In the genomic region with DNA sequence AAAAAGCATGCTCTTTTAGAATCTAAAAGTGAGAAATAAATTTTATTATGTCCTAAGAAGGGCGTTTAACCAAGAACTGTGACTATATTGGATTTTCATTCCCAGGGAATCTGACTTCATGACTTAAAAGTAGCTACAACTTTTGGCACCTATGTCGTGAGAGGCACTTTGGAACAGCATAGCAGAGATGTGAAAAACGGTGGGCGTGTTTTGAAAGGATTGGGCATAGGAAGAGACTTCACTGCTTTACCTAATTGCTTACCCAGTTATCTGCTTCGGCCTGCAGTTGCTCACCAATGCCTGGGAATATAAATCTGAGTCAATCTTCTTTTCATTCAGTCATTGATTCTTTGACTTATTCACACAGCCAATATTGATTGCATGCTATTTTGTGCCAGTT, we compare ENCODE assay signal across 2 cellular contexts.
TF ChIP-seq lines count a peak whose summit lies in the region.

No MANE protein-coding gene starts in this region.

TF ChIP-seq in neural cell, 6 proteins besides CTCF, POLR2A, EP300 and RAD21 (continued from another document):
- TF ChIP-seq REST (IDR thresholded peaks at IDR 0.05; ENCODE audit: borderline replicate concordance) (no peak), MXI1 (conservative IDR thresholded peaks at IDR 0.05; ENCODE audit: poor library complexity, severe bottlenecking) (no peak)

TF ChIP-seq in SK-N-SH treated with all-trans-retinoic acid at 6 μM for 48 hours, 23 proteins besides CTCF, POLR2A, EP300 and RAD21 (continued from another document):
- no peak for TF ChIP-seq CREB5 (CRISPR knock-in tag; IDR thresholded peaks at IDR 0.05; ENCODE audit: low read depth)
- TF ChIP-seq ZNF70 (CRISPR knock-in tag; IDR thresholded peaks at IDR 0.05) = no peak
- TF ChIP-seq ISL1 (CRISPR knock-in tag; IDR thresholded peaks at IDR 0.05) = no peak
- no peak for TF ChIP-seq BACH2 (CRISPR knock-in tag; IDR thresholded peaks at IDR 0.05; ENCODE audit: borderline replicate concordance)
- TF ChIP-seq, protein P1, sequence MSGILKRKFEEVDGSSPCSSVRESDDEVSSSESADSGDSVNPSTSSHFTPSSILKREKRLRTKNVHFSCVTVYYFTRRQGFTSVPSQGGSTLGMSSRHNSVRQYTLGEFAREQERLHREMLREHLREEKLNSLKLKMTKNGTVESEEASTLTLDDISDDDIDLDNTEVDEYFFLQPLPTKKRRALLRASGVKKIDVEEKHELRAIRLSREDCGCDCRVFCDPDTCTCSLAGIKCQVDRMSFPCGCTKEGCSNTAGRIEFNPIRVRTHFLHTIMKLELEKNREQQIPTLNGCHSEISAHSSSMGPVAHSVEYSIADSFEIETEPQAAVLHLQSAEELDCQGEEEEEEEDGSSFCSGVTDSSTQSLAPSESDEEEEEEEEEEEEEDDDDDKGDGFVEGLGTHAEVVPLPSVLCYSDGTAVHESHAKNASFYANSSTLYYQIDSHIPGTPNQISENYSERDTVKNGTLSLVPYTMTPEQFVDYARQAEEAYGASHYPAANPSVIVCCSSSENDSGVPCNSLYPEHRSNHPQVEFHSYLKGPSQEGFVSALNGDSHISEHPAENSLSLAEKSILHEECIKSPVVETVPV (CRISPR knock-in tag; IDR thresholded peaks at IDR 0.05) = no peak
- TF ChIP-seq TCF4 (CRISPR knock-in tag; IDR thresholded peaks at IDR 0.05; ENCODE audit: borderline replicate concordance) = no peak
- TF ChIP-seq ESRRG (CRISPR knock-in tag; IDR thresholded peaks at IDR 0.05) = no peak
- no peak for TF ChIP-seq ZFP3 (CRISPR knock-in tag; IDR thresholded peaks at IDR 0.05)
- TF ChIP-seq RARB (CRISPR knock-in tag; IDR thresholded peaks at IDR 0.05) = no peak
- no peak for TF ChIP-seq ZNF565 (CRISPR knock-in tag; conservative IDR thresholded peaks at IDR 0.05; ENCODE audit: low read depth)
- TF ChIP-seq ARNTL (CRISPR knock-in tag; IDR thresholded peaks at IDR 0.05; ENCODE audit: borderline replicate concordance, low read depth) = no peak
- TF ChIP-seq TOX (CRISPR knock-in tag; IDR thresholded peaks at IDR 0.05; ENCODE audit: borderline replicate concordance) = no peak
- no peak for TF ChIP-seq OSR1 (CRISPR knock-in tag; IDR thresholded peaks at IDR 0.05)
- TF ChIP-seq GLIS3 (CRISPR knock-in tag; IDR thresholded peaks at IDR 0.05) = no peak
